ENCODE assay signal across 24 cellular contexts in the genomic region with DNA sequence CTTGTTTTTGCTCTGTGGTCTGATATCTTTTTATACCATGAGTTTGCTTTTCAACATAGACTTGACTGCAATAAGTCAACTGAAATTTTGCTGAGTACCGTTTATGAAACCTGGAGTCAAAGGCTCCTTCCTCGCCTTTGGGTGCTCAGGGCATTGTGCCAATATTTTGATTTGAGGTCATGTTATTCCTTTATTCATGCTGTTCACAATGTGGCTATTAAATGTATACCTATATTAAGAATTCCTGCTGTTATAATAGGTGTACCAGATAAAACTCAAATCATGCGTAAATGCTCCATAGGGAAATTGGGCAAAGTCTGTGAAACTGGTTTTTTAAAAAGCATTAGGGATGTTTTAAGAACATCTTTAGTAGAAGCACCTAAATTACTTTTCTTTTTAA.
"Had no signal": no experiment of that assay in that cellular context is flagged by ENCODE, and none has a peak within 500 bp of the region (broad histone marks: within the 10 kb centered on the region; RNA-seq: fewer than 3 reads in every experiment).

No MANE protein-coding gene starts in this region.

- H3K9me3 ChIP-seq: breast epithelium, colonic mucosa had no signal

- ATAC-seq: activated CD8-positive, alpha-beta T cell treated with anti-CD3 and anti-CD28 coated beads, Interleukin-2, amount 10 ng/mL, durations not matched to agents 7 days and 5 days; K562; PC-3; T-helper 17 cell; WTC11 had no signal

- H3K36me3 ChIP-seq: breast epithelium, colonic mucosa had no signal

- H3K27ac ChIP-seq: breast epithelium, colonic mucosa had no signal

- H3K4me1 ChIP-seq: breast epithelium, colonic mucosa had no signal

- H3K4me3 ChIP-seq: breast epithelium, colonic mucosa, K562 had no signal

- DNase-seq: activated CD4-positive, alpha-beta T cell treated with anti-CD3 and anti-CD28 coated beads for 48 hours; activated CD4-positive, alpha-beta T cell treated with anti-CD3 and anti-CD28 coated beads, Interleukin-2, amount 50 U/mL, for 4 hours; activated CD4-positive, CD25-positive, alpha-beta regulatory T cell treated with anti-CD3 and anti-CD28 coated beads, Interleukin-2, amount 50 U/mL, for 72 hours; activated CD8-positive, alpha-beta memory T cell treated with anti-CD3 and anti-CD28 coated beads, Interleukin-2, amount 50 U/mL, for 48 hours; activated CD8-positive, alpha-beta T cell treated with anti-CD3 and anti-CD28 coated beads, Interleukin-2, amount 10 ng/mL, durations not matched to agents 7 days and 5 days; activated naive CD4-positive, alpha-beta T cell treated with anti-CD3 and anti-CD28 coated beads, Interleukin-2, amount 50 U/mL, for 16 hours; activated naive CD8-positive, alpha-beta T cell treated with anti-CD3 and anti-CD28 coated beads, Interleukin-2, amount 10 ng/mL, durations not matched to agents 7 days and 5 days; activated T-cell treated with anti-CD3 and anti-CD28 coated beads, Interleukin-2, amount 50 U/mL, for 1 hour; aorta; caudate nucleus; colonic mucosa; Kasumi-1; NCI-H1105 treated with DMSO at 0.1 percent for 48 hours; NCI-H187; NCI-H2107; NCI-H446 treated with DMSO at 0.1 percent for 48 hours; NCI-H524 treated with DMSO at 0.1 percent for 48 hours; PC-3; SHP77 treated with DMSO at 0.1 percent for 48 hours; T-helper 17 cell; T-helper 9 cell had no signal

- H3K27me3 ChIP-seq: breast epithelium, colonic mucosa had no signal
